15 cellular contexts compared by ENCODE assay signal in genomic region chr1:19433610-19433999, GRCh38. TPM values are rescaled to one million over a fixed set of nuclear protein-coding genes. Genes with fewer than 3 reads are reported as not detected.
DNase-seq lines count a peak whose midpoint lies in the region; ATAC-seq, FAIRE-seq and TF ChIP-seq lines count a peak whose summit lies in the region.
"Had no signal": no experiment of that assay in that cellular context is flagged by ENCODE, and none has a peak within 500 bp of the region (broad histone marks: within the 10 kb centered on the region; RNA-seq: fewer than 3 reads in every experiment).

No MANE protein-coding gene starts in this region.

- H3K36me3 Mint-ChIP-seq in CD8-positive, alpha-beta T cell, result peaks cover 58% of the 10 kb centered on the region
- H3K36me3 Mint-ChIP-seq in T-helper 17 cell (ENCODE audit: low read depth), result no peaks in the 10 kb centered on the region

- no peak for DNase-seq in CD8-positive, alpha-beta T cell
- no peak for DNase-seq in T-helper 17 cell
- no peak for DNase-seq in D721Med (ENCODE audit: insufficient read length, low spot score)
- DNase-seq in COLO829 (ENCODE audit: low spot score), result no peak
- DNase-seq in head of caudate nucleus, result no peak
- no peak for DNase-seq in DMS53 treated with DMSO at 0.1 percent for 48 hours (lab: John Stamatoyannopoulos, UW; ENCODE audit: unreplicated experiment)
- DNase-seq: activated CD4-positive, alpha-beta T cell treated with anti-CD3 and anti-CD28 coated beads, Interleukin-2, amount 50 U/mL, for 1 hour; activated naive CD4-positive, alpha-beta T cell treated with anti-CD3 and anti-CD28 coated beads, Interleukin-2, amount 50 U/mL, for 16 hours; effector CD8-positive, alpha-beta T cell; hypothalamus; NCI-H1417 treated with DMSO at 0.1 percent for 48 hours had no signal

- no peak overlapping the region for H3K4me3 ChIP-seq in CD8-positive, alpha-beta T cell (ENCODE audit: low read depth, low read length)
- no peak overlapping the region for H3K4me3 ChIP-seq in gastroesophageal sphincter
- H3K4me3 ChIP-seq in skin epidermis, result no peak overlapping the region
- H3K4me3 ChIP-seq: GM23338 had no signal

- peaks cover 18% of the 10 kb centered on the region for H3K36me3 ChIP-seq in CD8-positive, alpha-beta T cell (ENCODE audit: insufficient read depth, low read length)
- no peaks in the 10 kb centered on the region for H3K36me3 ChIP-seq in gastroesophageal sphincter

- H3K9me3 Mint-ChIP-seq in CD8-positive, alpha-beta T cell, result no peaks in the 10 kb centered on the region
- H3K9me3 Mint-ChIP-seq: GM23338 had no signal

- 26 to 37% methylated on average over 3 of the region's 3 CpGs for WGBS in gastroesophageal sphincter (ENCODE audit: low coverage in 1 of 2), 2 donors

- H3K4me1 Mint-ChIP-seq in CD8-positive, alpha-beta T cell (ENCODE audit: low read depth), result peaks cover 89% of the 10 kb centered on the region
- peaks cover 78% of the 10 kb centered on the region for H3K4me1 Mint-ChIP-seq in T-helper 17 cell

- no peak for FAIRE-seq in D721Med (lab: Jason Lieb, UNC)
- FAIRE-seq: HTR-8/SVneo had no signal

- TF ChIP-seq EP300 in gastroesophageal sphincter (IDR thresholded peaks at IDR 0.05), result no peak

- H3K27me3 Mint-ChIP-seq in CD8-positive, alpha-beta T cell (ENCODE audit: low read depth), result no peaks in the 10 kb centered on the region
- no peaks in the 10 kb centered on the region for H3K27me3 Mint-ChIP-seq in T-helper 17 cell

- intact Hi-C loops in CD8-positive, alpha-beta T cell (cut with DNase I, micrococcal nuclease), result no loop called here
- intact Hi-C loops in head of caudate nucleus (cut with DNase I), result no loop called here

- POLR2A ChIA-PET in CD8-positive, alpha-beta T cell (lab: Charles Lee), result interaction anchor here (1.0 kb wide), 1 partner anchor 26 kb away, joined by 3 read pairs; no protein-coding TSS in a partner anchor

- H3K4me3 Mint-ChIP-seq in CD8-positive, alpha-beta T cell, result no peak overlapping the region
- no peak overlapping the region for H3K4me3 Mint-ChIP-seq in T-helper 17 cell
- H3K4me3 Mint-ChIP-seq: GM23338 had no signal

- TF ChIP-seq CTCF in CD8-positive, alpha-beta T cell (IDR thresholded peaks at IDR 0.05), result no peak
- no peak for TF ChIP-seq CTCF in gastroesophageal sphincter (IDR thresholded peaks at IDR 0.05)
- TF ChIP-seq CTCF in D721Med (IDR thresholded peaks at IDR 0.05; ENCODE audit: insufficient read depth, missing control alignments), result no peak

- CTCF ChIA-PET in CD8-positive, alpha-beta T cell (lab: Charles Lee), result interaction anchor here (1.0 to 1.8 kb wide), 3 partner anchors 11 to 271 kb away, joined by 3 to 7 read pairs (median 5); no protein-coding TSS in a partner anchor

- H3K4me1 ChIP-seq in CD8-positive, alpha-beta T cell (ENCODE audit: insufficient read depth, low read length), result peaks cover 87% of the 10 kb centered on the region
- H3K4me1 ChIP-seq in gastroesophageal sphincter, result peaks cover 59 to 100% (median 85%) of the 10 kb centered on the region in 3 donors

- H3K9me3 ChIP-seq in CD8-positive, alpha-beta T cell (ENCODE audit: low read length), result no peaks in the 10 kb centered on the region
- no peaks in the 10 kb centered on the region for H3K9me3 ChIP-seq in T-helper 17 cell (ENCODE audit: control insufficient read depth, low read length, poor library complexity, severe bottlenecking)
- no peaks in the 10 kb centered on the region for H3K9me3 ChIP-seq in gastroesophageal sphincter

- H3K27me3 ChIP-seq in CD8-positive, alpha-beta T cell (ENCODE audit: insufficient read depth, low read length), result no peaks in the 10 kb centered on the region
- H3K27me3 ChIP-seq in gastroesophageal sphincter, result no peaks in the 10 kb centered on the region

- ATAC-seq in CD8-positive, alpha-beta T cell, result no peak
- ATAC-seq in T-helper 17 cell (no peak), gastroesophageal sphincter (peak; percentile 57)
- ATAC-seq: GM23338 had no signal

- H3K27ac Mint-ChIP-seq in CD8-positive, alpha-beta T cell, result peak overlapping the region; percentile 75
- peak overlapping the region; percentile 74 for H3K27ac Mint-ChIP-seq in T-helper 17 cell
- H3K27ac Mint-ChIP-seq: GM23338 had no signal

- H3K27ac ChIP-seq in CD8-positive, alpha-beta T cell (ENCODE audit: low read depth, low read length), result no peak overlapping the region
- H3K27ac ChIP-seq in gastroesophageal sphincter (peak overlapping the region; percentile 90 to 95 (median 93)), skin epidermis (peak overlapping the region in 12 of 21 experiments; percentile 2 to 90 (median 70))

- no peak for TF ChIP-seq POLR2A in gastroesophageal sphincter (IDR thresholded peaks at IDR 0.05)

RNA-seq across cellular contexts. Expression of gene CAPZB, which starts 51.7 kb away (rescaled TPM):
- 100 to 1,000 TPM; 145 to 151 TPM for total RNA-seq in CD8-positive, alpha-beta T cell
- 100 to 1,000 TPM; 320 to 330 TPM for total RNA-seq in T-helper 17 cell
- 100 to 1,000 TPM; 160 to 288 (median 184) TPM for total RNA-seq in gastroesophageal sphincter
